Comparison of ENCODE assay signal across 16 cellular contexts in the genomic region with DNA sequence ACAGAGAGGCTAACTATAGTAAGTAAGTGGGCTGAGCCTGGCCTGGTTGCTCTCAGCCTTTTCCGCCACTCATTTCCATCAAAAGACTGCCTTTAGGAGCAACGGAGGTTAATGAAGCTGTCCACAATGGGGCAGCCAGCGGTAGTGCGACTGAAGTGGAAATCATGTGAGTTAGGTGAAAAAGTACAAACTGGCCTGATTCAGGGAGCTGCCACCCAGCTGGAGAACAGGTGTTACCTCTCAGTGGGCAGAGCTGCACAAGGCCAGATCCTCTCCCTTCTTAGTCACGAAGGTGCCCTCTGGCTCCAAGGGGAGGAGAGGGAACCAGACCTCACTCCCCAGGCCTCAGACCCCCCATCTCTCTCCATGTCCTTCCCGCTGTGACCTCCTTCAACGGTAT. TPM values are rescaled to one million over a fixed set of nuclear protein-coding genes. Genes with fewer than 3 reads are reported as not detected.
DNase-seq lines count a peak whose midpoint lies in the region; ATAC-seq and TF ChIP-seq lines count a peak whose summit lies in the region.
"Had no signal": no experiment of that assay in that cellular context is flagged by ENCODE, and none has a peak within 500 bp of the region (broad histone marks: within the 10 kb centered on the region; RNA-seq: fewer than 3 reads in every experiment).

No MANE protein-coding gene starts in this region.

- no peak overlapping the region for H2BK5ac ChIP-seq in mesendoderm (ENCODE audit: low read length)

- WGBS in mesendoderm (ENCODE audit: extremely low coverage, insufficient coverage, low lambda C conversion rate): no CpG with 5 or more reads among the region's 7 CpGs

- no peak overlapping the region for H3K4me2 ChIP-seq in mesendoderm (ENCODE audit: low read length)

- H3K9me3 ChIP-seq in skeletal muscle tissue (ENCODE audit: control insufficient read depth in 3 of 3, low read length in 3 of 3): no peaks in the 10 kb centered on the region

- H3K79me2 ChIP-seq in mesendoderm (ENCODE audit: control insufficient read depth, insufficient read depth, low read length): no peaks in the 10 kb centered on the region

- H2AK5ac ChIP-seq in mesendoderm (ENCODE audit: low read length): no peak overlapping the region

- H3K27ac ChIP-seq in coronary artery: peak overlapping the region; percentile 51 to 83
- H3K27ac ChIP-seq in mesendoderm (ENCODE audit: low read depth, low read length): no peak overlapping the region
- peak overlapping the region; percentile 63 for H3K27ac ChIP-seq in skeletal muscle tissue (ENCODE audit: low read depth, low read length)
- no peak overlapping the region for H3K27ac ChIP-seq in foreskin keratinocyte
- H3K27ac ChIP-seq: WERI-Rb-1 had no signal

- H3K4me1 ChIP-seq in mesendoderm (ENCODE audit: control insufficient read depth, low read depth, low read length) (peaks cover 3% of the 10 kb centered on the region), skeletal muscle tissue (ENCODE audit: control insufficient read depth in 3 of 3, insufficient read depth in 3 of 3, low read length in 3 of 3) (peaks cover 16 to 23% (median 16%) of the 10 kb centered on the region in 3 donors), foreskin keratinocyte (no peaks in the 10 kb centered on the region)

- H3K4me3 ChIP-seq in coronary artery: peak overlapping the region; percentile 64
- H3K4me3 ChIP-seq in mesendoderm (ENCODE audit: low read length): no peak overlapping the region
- peak overlapping the region in 1 of 3 donors; percentile 29 for H3K4me3 ChIP-seq in skeletal muscle tissue (ENCODE audit: low read length in 3 of 3)

- no peaks in the 10 kb centered on the region for H3K79me1 ChIP-seq in mesendoderm (ENCODE audit: low read length)

- no peak overlapping the region for H2BK15ac ChIP-seq in mesendoderm (replicated peaks; ENCODE audit: low read depth)

- H3K56ac ChIP-seq in mesendoderm (ENCODE audit: low read length): peak overlapping the region; percentile 22

- no peak overlapping the region for H3K23ac ChIP-seq in mesendoderm (ENCODE audit: low read length)

- peaks cover 2% of the 10 kb centered on the region for H3K36me3 ChIP-seq in mesendoderm (ENCODE audit: control insufficient read depth, insufficient read depth, low read length)
- H3K36me3 ChIP-seq in skeletal muscle tissue (ENCODE audit: control insufficient read depth in 3 of 3, insufficient read depth in 3 of 3, low read length in 3 of 3): peaks cover 0 to 3% (median 0%) of the 10 kb centered on the region in 3 donors
- H3K36me3 ChIP-seq: WERI-Rb-1 had no signal

- H3K27me3 ChIP-seq in mesendoderm (ENCODE audit: insufficient read depth, low read length, poor library complexity) (no peaks in the 10 kb centered on the region), skeletal muscle tissue (ENCODE audit: control insufficient read depth in 3 of 3, insufficient read depth in 3 of 3, low read length in 3 of 3) (no peaks in the 10 kb centered on the region), foreskin keratinocyte (no peaks in the 10 kb centered on the region)

- no peak overlapping the region for H2BK120ac ChIP-seq in mesendoderm (ENCODE audit: low read depth, low read length)

- DNase-seq in DMS79 (lab: John Stamatoyannopoulos, UW) (peak; percentile 24), coronary artery (ENCODE audit: low spot score) (no peak), mesendoderm (no peak), foreskin keratinocyte (no peak)
- DNase-seq: ACHN; activated CD8-positive, alpha-beta memory T cell treated with anti-CD3 and anti-CD28 coated beads for 24 hours; hippocampal formation; kidney glomerular epithelial cell; MV-4-11; NCI-H2107; WERI-Rb-1 had no signal

- H4K5ac ChIP-seq in mesendoderm (ENCODE audit: low read length): no peak overlapping the region

- no peak overlapping the region for H4K8ac ChIP-seq in mesendoderm (ENCODE audit: low read depth, low read length)

- no peak overlapping the region for H3K18ac ChIP-seq in mesendoderm (ENCODE audit: low read length)

- TF ChIP-seq CTCF in coronary artery (IDR thresholded peaks at IDR 0.05) (no peak), foreskin keratinocyte (conservative IDR thresholded peaks at IDR 0.05) (no peak)

- H3K4ac ChIP-seq in mesendoderm (ENCODE audit: low read depth, low read length): no peak overlapping the region

- H3K9ac ChIP-seq in mesendoderm (ENCODE audit: low read length): no peak overlapping the region
- peak overlapping the region in 1 of 3 donors; percentile 76 for H3K9ac ChIP-seq in skeletal muscle tissue (ENCODE audit: low read depth in 1 of 3, low read length in 3 of 3)

- ATAC-seq in GM18519 (IDR thresholded peaks at IDR 0.05; ENCODE audit: low FRiP score, unreplicated experiment): no peak
- ATAC-seq in HG03139 (IDR thresholded peaks at IDR 0.05; ENCODE audit: unreplicated experiment): no peak
- no peak for ATAC-seq in GM18511 (IDR thresholded peaks at IDR 0.05; ENCODE audit: unreplicated experiment)
- ATAC-seq in foreskin keratinocyte: no peak
- ATAC-seq: activated T-helper 17 cell treated with anti-CD3 and anti-CD28 coated beads, Interleukin-2, amount 50 U/mL, for 72 hours had no signal

RNA-seq across cellular contexts. Expression of a gene that starts 34.4 kb away (rescaled TPM):
- polyA plus RNA-seq in mesendoderm (2013, experiment 1 of 2): 6.1 TPM
- polyA plus RNA-seq in mesendoderm (2013, experiment 2 of 2): 5.9 TPM
- total RNA-seq in skeletal muscle tissue (1.6 TPM), foreskin keratinocyte (0.24 and 0.71 TPM in 2 replicates)
- polyA plus RNA-seq in foreskin keratinocyte: 1.4 and 3.5 TPM in 2 replicates

Comparison
In these comparisons a context has a peak if more than half of its experiments do, and no peak if none do; other contexts are left out.
1. H3K27ac ChIP-seq: peak in coronary artery (2 of 2) and skeletal muscle tissue (single experiment); none in mesendoderm (single experiment) and foreskin keratinocyte (single experiment).